24 cellular contexts compared by ENCODE assay signal in the genomic region with DNA sequence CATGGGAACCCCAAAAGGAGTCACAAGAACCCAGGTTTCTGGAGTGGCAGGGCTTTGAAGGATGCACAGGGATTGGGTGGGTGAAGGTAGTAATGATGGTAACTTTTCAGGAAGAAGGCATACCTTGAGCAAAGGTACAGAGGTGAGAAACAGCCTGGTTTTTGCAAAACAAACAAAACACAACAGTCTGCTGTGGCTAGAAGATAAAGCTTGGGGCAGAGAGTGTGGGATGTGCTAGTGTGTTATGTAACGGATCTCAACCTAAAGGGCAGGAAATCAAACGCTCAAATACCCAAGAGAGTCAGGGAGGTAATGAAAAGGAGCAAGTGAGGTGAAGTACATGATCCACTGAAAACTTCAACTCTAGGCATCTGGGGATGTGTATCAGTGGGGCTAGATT. TPM values are rescaled to one million over a fixed set of nuclear protein-coding genes. Genes with fewer than 3 reads are reported as not detected.
A peak's percentile ranks its signal among the peaks of the same experiment; 100 is the strongest.
DNase-seq lines count a peak whose midpoint lies in the region; ATAC-seq and TF ChIP-seq lines count a peak whose summit lies in the region.
"Had no signal": no experiment of that assay in that cellular context is flagged by ENCODE, and none has a peak within 500 bp of the region (broad histone marks: within the 10 kb centered on the region; RNA-seq: fewer than 3 reads in every experiment).

No MANE protein-coding gene starts in this region.

- H3K4me1 ChIP-seq in OCI-LY3 (ENCODE audit: low read length): peaks cover 30% of the 10 kb centered on the region

- H3K4me1 Mint-ChIP-seq in T-helper 1 cell treated with Interleukin-12 subunit alpha and Interleukin-12 subunit beta and Interleukin-4 antibody, amounts not matched to agents 30 μg/mL and 1 μg/mL, for 36 hours (ENCODE audit: low read depth): peaks cover 11% of the 10 kb centered on the region
- H3K4me1 Mint-ChIP-seq in neural crest cell: peaks cover 15% of the 10 kb centered on the region

- peak overlapping the region; percentile 58 for H3K4me2 ChIP-seq in OCI-LY3 (ENCODE audit: low read length)

- H3K27me3 Mint-ChIP-seq in T-helper 1 cell treated with Interleukin-12 subunit alpha and Interleukin-12 subunit beta and Interleukin-4 antibody, amounts not matched to agents 30 μg/mL and 1 μg/mL, for 36 hours (ENCODE audit: low read depth): no peaks in the 10 kb centered on the region
- no peaks in the 10 kb centered on the region for H3K27me3 Mint-ChIP-seq in neural crest cell (ENCODE audit: low read depth)
- H3K27me3 Mint-ChIP-seq: IgD-negative memory B cell had no signal

- H3K36me3 ChIP-seq in OCI-LY3 (replicated peaks; ENCODE audit: low read depth, low read length): peaks cover 2% of the 10 kb centered on the region
- H3K36me3 ChIP-seq: SJCRH30 had no signal

- ATAC-seq in HG03457 (IDR thresholded peaks at IDR 0.05; ENCODE audit: unreplicated experiment): no peak
- ATAC-seq: CD8-positive, alpha-beta T cell had no signal

- H3K9me3 ChIP-seq in OCI-LY3 (ENCODE audit: insufficient read depth, low read length): no peaks in the 10 kb centered on the region
- H3K9me3 ChIP-seq: SJCRH30 had no signal

- H2AFZ ChIP-seq in OCI-LY3 (ENCODE audit: low read depth, low read length): no peak overlapping the region

- 0 out of 2 replicates have a peak overlapping the region, but pooled peaks have one; percentile 0 for H3K4me3 ChIP-seq in OCI-LY3 (ENCODE audit: low read length)
- H3K4me3 ChIP-seq: SJCRH30 had no signal

- DNase-seq in T-helper 1 cell (no peak), GF-D8 (lab: John Stamatoyannopoulos, UW) (peak; percentile 7), neural crest cell (ENCODE audit: low read depth, low spot score) (no peak), NCI-H2081 (lab: John Stamatoyannopoulos, UW) (no peak), NOMO-1 treated with dmso at 0.1 percent for 144 hours (lab: John Stamatoyannopoulos, UW; ENCODE audit: unreplicated experiment) (no peak)
- DNase-seq: ACHN; C1 segment of cervical spinal cord; CD8-positive, alpha-beta T cell; Kasumi-1; MM.1S; NCI-H1092; NCI-H1436; NCI-H1930; NCI-H226; NCI-H524; NCI-H774; NK-92 treated with Interleukin-12 subunit alpha and Interleukin-12 subunit beta, amount 100 ng/mL, for 24 hours; OCI-M1; SJCRH30 had no signal

- no peak for TF ChIP-seq CTCF in OCI-LY3 (IDR thresholded peaks at IDR 0.05; ENCODE audit: low read depth, low read length)
- TF ChIP-seq CTCF in neural crest cell (conservative IDR thresholded peaks at IDR 0.05): no peak

- H3K27ac Mint-ChIP-seq in T-helper 1 cell treated with Interleukin-12 subunit alpha and Interleukin-12 subunit beta and Interleukin-4 antibody, amounts not matched to agents 30 μg/mL and 1 μg/mL, for 36 hours: peak overlapping the region; percentile 10
- no peak overlapping the region for H3K27ac Mint-ChIP-seq in neural crest cell (ENCODE audit: unreplicated experiment)
- H3K27ac Mint-ChIP-seq: CD8-positive, alpha-beta T cell had no signal

- H3K9ac ChIP-seq in OCI-LY3 (ENCODE audit: low read length): no peak overlapping the region

- peaks cover 10% of the 10 kb centered on the region for H3K79me2 ChIP-seq in OCI-LY3 (ENCODE audit: low read length)

- no peaks in the 10 kb centered on the region for H3K27me3 ChIP-seq in OCI-LY3 (ENCODE audit: low read depth, low read length)
- H3K27me3 ChIP-seq: SJCRH30 had no signal

- H3K36me3 Mint-ChIP-seq in T-helper 1 cell treated with Interleukin-12 subunit alpha and Interleukin-12 subunit beta and Interleukin-4 antibody, amounts not matched to agents 30 μg/mL and 1 μg/mL, for 36 hours (ENCODE audit: low read depth): peaks cover under 1% of the 10 kb centered on the region
- no peaks in the 10 kb centered on the region for H3K36me3 Mint-ChIP-seq in neural crest cell (ENCODE audit: low read depth)
- H3K36me3 Mint-ChIP-seq: IgD-negative memory B cell had no signal

- no peaks in the 10 kb centered on the region for H4K20me1 ChIP-seq in OCI-LY3 (ENCODE audit: insufficient read depth, low read length)

- no peaks in the 10 kb centered on the region for H3K9me3 Mint-ChIP-seq in T-helper 1 cell treated with Interleukin-12 subunit alpha and Interleukin-12 subunit beta and Interleukin-4 antibody, amounts not matched to agents 30 μg/mL and 1 μg/mL, for 36 hours
- no peaks in the 10 kb centered on the region for H3K9me3 Mint-ChIP-seq in neural crest cell
- H3K9me3 Mint-ChIP-seq: CD8-positive, alpha-beta T cell; IgD-negative memory B cell had no signal

- peak overlapping the region; percentile 50 for H3K27ac ChIP-seq in OCI-LY3 (ENCODE audit: low read length)
- H3K27ac ChIP-seq: 22Rv1, SJCRH30 had no signal

- no peak overlapping the region for H3K4me3 Mint-ChIP-seq in T-helper 1 cell treated with Interleukin-12 subunit alpha and Interleukin-12 subunit beta and Interleukin-4 antibody, amounts not matched to agents 30 μg/mL and 1 μg/mL, for 36 hours
- peak overlapping the region; percentile 47 for H3K4me3 Mint-ChIP-seq in neural crest cell
- H3K4me3 Mint-ChIP-seq: CD8-positive, alpha-beta T cell had no signal

RNA-seq across cellular contexts. Expression of a gene that starts 4.6 kb away (rescaled TPM):
- 3.4 and 3.5 TPM in 2 replicates for total RNA-seq in neural crest cell

RNA-seq across cellular contexts. Expression of a gene that starts 5.1 kb away (rescaled TPM):
- total RNA-seq in neural crest cell: 15.9 and 16.5 TPM in 2 replicates

RNA-seq across cellular contexts. Expression of a gene that starts 11.0 kb away (rescaled TPM):
- total RNA-seq in neural crest cell: 61.6 and 65.6 TPM in 2 replicates

RNA-seq across cellular contexts. Expression of a gene that starts 23.0 kb away (rescaled TPM):
- total RNA-seq in neural crest cell: 1,045 and 1,183 TPM in 2 replicates

RNA-seq across cellular contexts. Expression of a gene that starts 31.3 kb away (rescaled TPM):
- total RNA-seq in neural crest cell: 0.91 and 1.3 TPM in 2 replicates
- total RNA-seq: SJCRH30 had no signal
